ENCODE assay signal across 1 cellular context in the genomic region with DNA sequence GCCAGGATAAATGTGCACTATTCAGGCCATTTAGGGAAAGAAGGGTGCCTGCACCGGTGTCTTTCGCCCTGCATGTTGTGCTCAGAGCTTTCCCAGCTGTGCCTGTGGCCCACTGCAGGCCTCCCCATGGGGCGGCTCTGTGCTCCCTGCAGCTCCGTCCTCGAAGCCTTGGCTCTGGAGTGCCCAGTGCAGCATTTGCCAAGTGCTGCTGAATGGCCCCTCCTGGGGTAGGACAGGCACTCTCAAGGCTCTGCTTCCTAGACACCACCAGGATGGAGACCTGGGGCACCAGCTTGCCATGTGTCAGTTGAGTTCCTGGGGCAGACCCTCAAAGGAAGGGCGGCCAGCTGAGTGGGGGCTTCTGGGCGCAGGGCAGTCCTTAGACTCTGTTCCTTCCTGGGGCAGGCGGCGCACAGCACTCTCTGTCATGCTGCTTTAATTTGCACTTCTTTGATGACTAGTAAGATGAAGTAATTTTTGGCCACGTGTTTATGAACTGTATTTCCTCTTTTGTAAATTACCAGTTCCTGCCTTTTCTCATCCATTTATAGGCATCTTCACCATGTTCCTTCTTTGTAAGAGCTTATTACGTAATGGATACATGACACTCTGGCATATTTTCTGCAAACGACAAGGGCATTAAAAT.
TF ChIP-seq lines count a peak whose summit lies in the region.

No MANE protein-coding gene starts in this region.

TF ChIP-seq in GM12878, 131 proteins besides CTCF, POLR2A, EP300 and RAD21:
- TF ChIP-seq SPI1 (IDR thresholded peaks at IDR 0.05; ENCODE audit: borderline replicate concordance, insufficient read depth, low read depth, low read length) (peak; percentile 7; the same call in 1 of the 2 replicates), IKZF1 (conservative IDR thresholded peaks at IDR 0.05) (no peak), NFIC (IDR thresholded peaks at IDR 0.05; ENCODE audit: low read depth, low read length) (no peak), SRF (IDR thresholded peaks at IDR 0.05; ENCODE audit: low read depth in 2 of 2, low read length in 2 of 2) (peak in 1 of 2 experiments; percentile 49; a peak in 1 of 4 replicates), GABPA (IDR thresholded peaks at IDR 0.05; ENCODE audit: low read depth) (0 out of 2 replicates have a peak, but pooled peaks have one; percentile 38)
